8 cellular contexts compared by ENCODE assay signal in the genomic region with DNA sequence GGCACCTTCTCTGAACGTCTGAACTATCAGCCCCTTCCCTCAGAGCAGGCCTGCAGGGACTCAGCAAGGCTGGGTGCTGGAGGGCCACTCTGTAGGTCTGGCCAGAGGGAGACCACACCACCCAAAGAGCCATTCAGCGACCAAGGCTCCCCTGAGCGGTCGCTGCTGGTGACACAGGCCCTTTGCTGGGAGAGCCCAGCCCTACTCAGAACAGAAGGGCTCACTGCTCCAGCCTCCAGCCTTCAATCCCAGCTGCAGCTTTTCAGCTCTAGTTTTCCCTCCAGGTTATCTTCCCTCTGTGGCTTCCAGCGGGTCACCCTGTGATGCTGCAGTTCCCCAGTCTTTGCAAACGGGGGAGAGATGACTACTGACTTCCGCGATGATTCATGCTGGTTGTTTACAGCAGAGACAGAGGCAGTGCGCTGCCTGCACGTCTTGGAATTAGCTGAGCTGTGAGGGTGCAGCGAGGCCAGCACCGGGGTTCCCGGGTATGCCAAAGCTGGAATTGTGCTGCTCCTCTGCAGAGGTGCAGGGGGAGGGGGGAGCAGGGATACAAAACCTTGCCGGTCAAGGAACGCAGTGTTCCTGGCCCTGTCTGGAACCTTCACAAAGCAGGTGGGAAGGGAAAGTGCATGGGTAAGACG.
DNase-seq lines count a peak whose midpoint lies in the region; ATAC-seq and TF ChIP-seq lines count a peak whose summit lies in the region.

No MANE protein-coding gene starts in this region.

- ATAC-seq in HG02981 (IDR thresholded peaks at IDR 0.05; ENCODE audit: unreplicated experiment), result no peak

- peak overlapping the region in 3 of 5 experiments; percentile 14 to 39 (median 17) for H3K4me3 Mint-ChIP-seq in brain

- no peaks in the 10 kb centered on the region for H3K27me3 Mint-ChIP-seq in brain

- H3K4me1 Mint-ChIP-seq in brain, result peaks cover 65% of the 10 kb centered on the region

- no peaks in the 10 kb centered on the region for H3K36me3 Mint-ChIP-seq in brain

- H3K27ac Mint-ChIP-seq in brain, result peak overlapping the region in 4 of 5 experiments; percentile 39 to 82 (median 64)

- no peaks in the 10 kb centered on the region for H3K9me3 Mint-ChIP-seq in brain

- DNase-seq in HCEC 1CT (peak; percentile 91), SHP77 treated with DMSO at 0.1 percent for 48 hours (lab: John Stamatoyannopoulos, UW) (peak; percentile 67), kidney glomerular epithelial cell (lab: John Stamatoyannopoulos, UW) (peak; percentile 59), NCI-H1930 (lab: John Stamatoyannopoulos, UW) (no peak), NCI-H524 treated with DMSO at 0.1 percent for 48 hours (lab: John Stamatoyannopoulos, UW) (no peak)
- peak; percentile 18 to 44 (median 36) for DNase-seq in stimulated activated CD4-positive, alpha-beta T cell treated with anti-CD3 and anti-CD28 coated beads, Interleukin-12 subunit alpha, Interleukin-12 subunit beta, amount 100 ng/mL, for 48 hours (ENCODE audit: low read depth in 2 of 3, low spot score in 1 of 3)

- TF ChIP-seq CTCF in brain (conservative IDR thresholded peaks at IDR 0.05), result no peak

Comparison
In these comparisons a context has a peak if more than half of its experiments do, and no peak if none do; other contexts are left out.
1. DNase-seq: peak in HCEC 1CT (single experiment), SHP77 treated with DMSO at 0.1 percent for 48 hours (single experiment), kidney glomerular epithelial cell (single experiment) and stimulated activated CD4-positive, alpha-beta T cell treated with anti-CD3 and anti-CD28 coated beads, Interleukin-12 subunit alpha, Interleukin-12 subunit beta, amount 100 ng/mL, for 48 hours (3 of 3); none in NCI-H1930 (0 of 2) and NCI-H524 treated with DMSO at 0.1 percent for 48 hours (single experiment).